In the genomic region with DNA sequence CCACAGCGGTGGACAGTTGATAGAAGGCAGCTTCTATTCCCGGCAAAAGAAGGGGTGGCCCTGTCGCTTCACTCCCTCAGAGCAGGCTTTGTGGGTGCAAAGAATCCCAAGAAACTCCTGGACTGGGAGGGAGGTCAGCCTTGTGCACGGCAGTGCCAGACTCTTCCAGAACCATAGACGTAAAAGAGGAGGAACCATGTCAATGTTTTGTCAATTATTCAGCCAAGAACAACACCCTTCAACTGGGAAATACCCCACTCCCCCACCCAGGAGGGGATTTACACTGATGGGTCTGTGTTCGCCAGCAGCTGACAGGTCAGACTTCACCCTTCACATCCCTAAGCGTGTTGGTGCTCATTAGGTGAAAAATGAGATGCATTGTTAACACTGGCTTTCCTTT, we compare ENCODE assay signal across 21 cellular contexts.
"Had no signal": no experiment of that assay in that cellular context is flagged by ENCODE, and none has a peak within 500 bp of the region (broad histone marks: within the 10 kb centered on the region; RNA-seq: fewer than 3 reads in every experiment).

No MANE protein-coding gene starts in this region.

- FAIRE-seq: endometrium, frontal cortex, islet of Langerhans had no signal

- H3K4me3 Mint-ChIP-seq: central memory CD8-positive, alpha-beta T cell; naive thymus-derived CD4-positive, alpha-beta T cell; neural crest cell; stimulated activated memory B cell treated with anti-CD40 and anti-IgM and Interleukin-4, amounts not matched to agents 10 μg/mL and 1 μg/mL and 100 μg/mL, for 72 hours; stimulated activated naive CD8-positive, alpha-beta T cell treated with anti-CD3 and anti-CD28 coated beads, Interleukin-15, Interleukin-2, amounts not matched to agents 100 ng/mL and 50 ng/mL, for 24 hours had no signal

- H3K4me3 ChIP-seq: heart left ventricle, ovary, right lobe of liver, spleen, tibial nerve had no signal

- DNase-seq: cortex of kidney; dorsolateral prefrontal cortex; effector memory CD4-positive, alpha-beta T cell; heart left ventricle; naive thymus-derived CD4-positive, alpha-beta T cell; ovary; right lobe of liver; spleen; stimulated activated CD4-positive, alpha-beta T cell treated with anti-CD3 and anti-CD28 coated beads, Interleukin-15, amount 100 ng/mL, for 24 hours; stimulated activated CD4-positive, alpha-beta T cell treated with anti-CD3 and anti-CD28 coated beads, Interleukin-1b, Interleukin-23, amount 100 ng/mL, for 48 hours; stimulated activated CD4-positive, alpha-beta T cell treated with anti-CD3 and anti-CD28 coated beads, Interleukin-4, amount 100 ng/mL, for 24 hours had no signal

- H3K27me3 Mint-ChIP-seq: central memory CD8-positive, alpha-beta T cell; naive thymus-derived CD4-positive, alpha-beta T cell; stimulated activated memory B cell treated with anti-CD40 and anti-IgM and Interleukin-4, amounts not matched to agents 10 μg/mL and 1 μg/mL and 100 μg/mL, for 72 hours; stimulated activated naive CD8-positive, alpha-beta T cell treated with anti-CD3 and anti-CD28 coated beads, Interleukin-15, Interleukin-2, amounts not matched to agents 100 ng/mL and 50 ng/mL, for 24 hours had no signal

- H3K4me1 ChIP-seq: right lobe of liver, spleen, tibial nerve had no signal

- H3K36me3 ChIP-seq: heart left ventricle, ovary, right lobe of liver, spleen, tibial nerve had no signal

- ATAC-seq: esophagus mucosa; naive thymus-derived CD4-positive, alpha-beta T cell; right lobe of liver; stimulated activated memory B cell treated with anti-CD40 and anti-IgM and Interleukin-4, amounts not matched to agents 10 μg/mL and 1 μg/mL and 100 μg/mL, for 72 hours had no signal

- H3K9me3 Mint-ChIP-seq: central memory CD8-positive, alpha-beta T cell; naive thymus-derived CD4-positive, alpha-beta T cell; neural crest cell; stimulated activated memory B cell treated with anti-CD40 and anti-IgM and Interleukin-4, amounts not matched to agents 10 μg/mL and 1 μg/mL and 100 μg/mL, for 72 hours; stimulated activated naive CD8-positive, alpha-beta T cell treated with anti-CD3 and anti-CD28 coated beads, Interleukin-15, Interleukin-2, amounts not matched to agents 100 ng/mL and 50 ng/mL, for 24 hours had no signal

- H3K27me3 ChIP-seq: dorsolateral prefrontal cortex, heart left ventricle, ovary, right lobe of liver, spleen, tibial nerve had no signal

- H3K27ac ChIP-seq: dorsolateral prefrontal cortex, heart left ventricle, ovary, right lobe of liver, spleen, tibial nerve had no signal

- H3K9me3 ChIP-seq: ovary, right lobe of liver, spleen, tibial nerve had no signal

- H3K27ac Mint-ChIP-seq: naive thymus-derived CD4-positive, alpha-beta T cell; progenitor cell of endocrine pancreas; stimulated activated memory B cell treated with anti-CD40 and anti-IgM and Interleukin-4, amounts not matched to agents 10 μg/mL and 1 μg/mL and 100 μg/mL, for 72 hours; stimulated activated naive CD8-positive, alpha-beta T cell treated with anti-CD3 and anti-CD28 coated beads, Interleukin-15, Interleukin-2, amounts not matched to agents 100 ng/mL and 50 ng/mL, for 24 hours had no signal

- H3K4me1 Mint-ChIP-seq: central memory CD8-positive, alpha-beta T cell; naive thymus-derived CD4-positive, alpha-beta T cell; stimulated activated memory B cell treated with anti-CD40 and anti-IgM and Interleukin-4, amounts not matched to agents 10 μg/mL and 1 μg/mL and 100 μg/mL, for 72 hours had no signal

- H3K36me3 Mint-ChIP-seq: stimulated activated memory B cell treated with anti-CD40 and anti-IgM and Interleukin-4, amounts not matched to agents 10 μg/mL and 1 μg/mL and 100 μg/mL, for 72 hours had no signal
